13 cellular contexts compared by ENCODE assay signal in the genomic region with DNA sequence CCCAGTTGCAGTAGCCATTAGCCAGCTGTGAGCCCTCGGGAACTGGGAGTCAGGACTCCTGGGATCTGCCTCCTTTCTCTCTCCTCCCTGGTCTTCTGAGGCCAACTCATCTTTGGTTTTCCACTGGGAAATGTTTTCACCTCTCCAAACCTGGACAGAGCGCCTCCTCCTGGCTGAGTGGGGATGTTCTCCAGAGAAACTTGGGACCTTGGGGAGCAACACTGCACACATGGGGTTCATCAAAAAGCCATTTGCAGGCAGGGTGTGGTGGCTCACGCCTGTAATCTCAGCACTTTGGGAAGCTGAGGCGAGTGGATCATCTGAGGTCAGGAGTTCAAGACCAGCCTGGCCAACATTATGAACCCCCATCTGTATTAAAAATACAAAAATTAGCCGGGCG.
DNase-seq lines count a peak whose midpoint lies in the region; ATAC-seq and TF ChIP-seq lines count a peak whose summit lies in the region.
"Had no signal": no experiment of that assay in that cellular context is flagged by ENCODE, and none has a peak within 500 bp of the region (broad histone marks: within the 10 kb centered on the region; RNA-seq: fewer than 3 reads in every experiment).

No MANE protein-coding gene starts in this region.

- in situ Hi-C loops in brain microvascular endothelial cell (cut with HindIII; ENCODE audit: low pct_ligation_motif_present, low sequenced_read_pairs), result no loop called here

- peaks cover 4% of the 10 kb centered on the region for H3K27me3 ChIP-seq in CD8-positive, alpha-beta memory T cell (ENCODE audit: insufficient read depth, low read length, poor library complexity, severe bottlenecking)
- H3K27me3 ChIP-seq in brain microvascular endothelial cell (replicated peaks), result peaks cover 6% of the 10 kb centered on the region
- peaks cover 0 to 38% of the 10 kb centered on the region in 2 donors for H3K27me3 ChIP-seq in left lung

- DNase-seq in CD8-positive, alpha-beta memory T cell, result no peak
- DNase-seq in HFF-Myc (ENCODE audit: extremely low read depth, low read depth) (no peak), brain microvascular endothelial cell (no peak), islet precursor cell (peak; percentile 40), left lung (no peak), RPMI8226 (no peak)
- no peak for DNase-seq in activated naive CD4-positive, alpha-beta T cell treated with Interleukin-2 at 50 U/mL for 16 hours
- DNase-seq: activated T-cell treated with anti-CD3 and anti-CD28 coated beads, Interleukin-2, amount 50 U/mL, for 24 hours; effector CD4-positive, alpha-beta T cell; NCI-H187 had no signal

- no peaks in the 10 kb centered on the region for H3K9me3 ChIP-seq in CD8-positive, alpha-beta memory T cell (ENCODE audit: low read length)
- no peaks in the 10 kb centered on the region for H3K9me3 ChIP-seq in left lung
- H3K9me3 ChIP-seq: adrenal gland had no signal

- peak overlapping the region; percentile 43 for H3K27ac ChIP-seq in CD8-positive, alpha-beta memory T cell (ENCODE audit: low read depth, low read length)
- no peak overlapping the region for H3K27ac ChIP-seq in brain microvascular endothelial cell
- H3K27ac ChIP-seq in left lung, result no peak overlapping the region
- H3K27ac ChIP-seq: adrenal gland had no signal

- H3K27ac Mint-ChIP-seq in CD8-positive, alpha-beta memory T cell, result no peak overlapping the region
- H3K27ac Mint-ChIP-seq: activated T-cell treated with anti-CD3 and anti-CD28 coated beads, Interleukin-2, amount 50 U/mL, for 24 hours; naive B cell had no signal

- H3K4me3 Mint-ChIP-seq in CD8-positive, alpha-beta memory T cell, result no peak overlapping the region

- H3K4me3 ChIP-seq in CD8-positive, alpha-beta memory T cell (ENCODE audit: low read length), result no peak overlapping the region
- no peak overlapping the region for H3K4me3 ChIP-seq in HFF-Myc (replicated peaks; ENCODE audit: low read depth, low read length)
- H3K4me3 ChIP-seq in brain microvascular endothelial cell (ENCODE audit: low read depth, low read length), result no peak overlapping the region
- no peak overlapping the region for H3K4me3 ChIP-seq in left lung

- H3K9me3 Mint-ChIP-seq in CD8-positive, alpha-beta memory T cell, result peaks cover 0 to 4% (median 0%) of the 10 kb centered on the region in 5 donors
- H3K9me3 Mint-ChIP-seq: activated T-cell treated with anti-CD3 and anti-CD28 coated beads, Interleukin-2, amount 50 U/mL, for 24 hours had no signal

- peaks cover 0 to 12% (median 2%) of the 10 kb centered on the region in 3 donors for H3K4me1 Mint-ChIP-seq in CD8-positive, alpha-beta memory T cell

- peaks cover 33 to 77% of the 10 kb centered on the region in 2 donors for H3K27me3 Mint-ChIP-seq in CD8-positive, alpha-beta memory T cell

- TF ChIP-seq CTCF in HFF-Myc (IDR thresholded peaks at IDR 0.05; ENCODE audit: low read depth, low read length, missing control alignments) (peak; percentile 39), brain microvascular endothelial cell (IDR thresholded peaks at IDR 0.05; ENCODE audit: low read depth, low read length, missing control alignments) (peak; percentile 39), left lung (IDR thresholded peaks at IDR 0.05) (no peak)

- POLR2A ChIA-PET in CD8-positive, alpha-beta memory T cell (lab: Charles Lee), result no interaction called here

- peaks cover 0 to 1% (median 0%) of the 10 kb centered on the region in 3 donors for H3K36me3 Mint-ChIP-seq in CD8-positive, alpha-beta memory T cell

- H3K36me3 ChIP-seq in CD8-positive, alpha-beta memory T cell (ENCODE audit: insufficient read depth, low read length), result no peaks in the 10 kb centered on the region
- H3K36me3 ChIP-seq in brain microvascular endothelial cell (replicated peaks) (no peaks in the 10 kb centered on the region), left lung (no peaks in the 10 kb centered on the region)
- H3K36me3 ChIP-seq: adrenal gland had no signal

- CTCF ChIA-PET in CD8-positive, alpha-beta memory T cell (lab: Charles Lee), result no interaction called here

- intact Hi-C loops in left lung (cut with DNase I), result no loop called here

- H3K4me1 ChIP-seq in CD8-positive, alpha-beta memory T cell (ENCODE audit: insufficient read depth, low read length), result no peaks in the 10 kb centered on the region
- peaks cover 13 to 18% of the 10 kb centered on the region in 2 donors for H3K4me1 ChIP-seq in left lung

- no peak for ATAC-seq in left lung
- ATAC-seq in HG03135 (IDR thresholded peaks at IDR 0.05; ENCODE audit: unreplicated experiment), result no peak

Comparison
In these comparisons a context has a peak if more than half of its experiments do, and no peak if none do; other contexts are left out.
1. CTCF ChIP-seq: peak in HFF-Myc (single experiment) and brain microvascular endothelial cell (single experiment); none in left lung (0 of 2).